In genomic region chr10:127044191-127044590, GRCh38 we compare ENCODE assay signal across 19 cellular contexts.
DNase-seq lines count a peak whose midpoint lies in the region; ATAC-seq, FAIRE-seq and TF ChIP-seq lines count a peak whose summit lies in the region.
"Had no signal": no experiment of that assay in that cellular context is flagged by ENCODE, and none has a peak within 500 bp of the region (broad histone marks: within the 10 kb centered on the region; RNA-seq: fewer than 3 reads in every experiment).

No MANE protein-coding gene starts in this region.

- TF ChIP-seq EP300 in stomach (IDR thresholded peaks at IDR 0.05) = no peak

- intact Hi-C loops in stomach (cut with DNase I; ENCODE audit: low total_unique reads) = no loop called here

- no peak for FAIRE-seq in D721Med (lab: Jason Lieb, UNC)
- FAIRE-seq: GM12878, K562 had no signal

- peak; percentile 82 for ATAC-seq in foreskin keratinocyte
- no peak for ATAC-seq in HG03108 (IDR thresholded peaks at IDR 0.05; ENCODE audit: unreplicated experiment)
- ATAC-seq in GM18870 (IDR thresholded peaks at IDR 0.05; ENCODE audit: unreplicated experiment) = no peak
- ATAC-seq: GM12878; HCT116; K562; left ventricle myocardium superior; sciatic nerve; stimulated activated naive CD8-positive, alpha-beta T cell treated with anti-CD3 and anti-CD28 coated beads, Interleukin-15, Interleukin-2, amounts not matched to agents 100 U/mL and 50 U/mL, for 24 hours had no signal

- TF ChIP-seq POLR2A in stomach (IDR thresholded peaks at IDR 0.05) = no peak

- H3K4me1 ChIP-seq in foreskin keratinocyte (peaks cover 17% of the 10 kb centered on the region), stomach (peaks cover 3 to 10% (median 6%) of the 10 kb centered on the region in 4 donors)

- H3K9me3 ChIP-seq in stomach = no peaks in the 10 kb centered on the region

- H3K27ac ChIP-seq in foreskin keratinocyte = no peak overlapping the region
- H3K27ac ChIP-seq in stomach = peak overlapping the region in 2 of 5 donors; percentile 15 to 48
- H3K27ac ChIP-seq: HL-60 had no signal

- H3K36me3 ChIP-seq in stomach = peaks cover 4 to 68% (median 65%) of the 10 kb centered on the region in 4 donors

- DNase-seq in HPDE6-E6E7 (ENCODE audit: extremely low spot score) (peak; percentile 69), RPMI8226 (peak; percentile 79), foreskin keratinocyte (peak; percentile 67 to 80), stomach (peak; percentile 59), D721Med (ENCODE audit: insufficient read length, low spot score) (no peak)
- DNase-seq: activated CD4-positive, alpha-beta T cell treated with anti-CD3 and anti-CD28 coated beads, Interleukin-2, amount 10 ng/mL, durations not matched to agents 7 days and 5 days; activated naive CD4-positive, alpha-beta T cell treated with Interleukin-2 at 50 U/mL for 16 hours; AML-193; GF-D8; left ventricle myocardium superior; stimulated activated CD4-positive, alpha-beta T cell treated with anti-CD3 and anti-CD28 coated beads, Interleukin-1b, Interleukin-23, amount 100 ng/mL, for 48 hours; stimulated activated naive CD8-positive, alpha-beta T cell treated with anti-CD3 and anti-CD28 coated beads, Interleukin-15, Interleukin-2, amounts not matched to agents 100 U/mL and 50 U/mL, for 24 hours had no signal

- 34 to 49% (median 40%) methylated on average over 8 of the region's 8 CpGs for whole genome bisulfite sequencing in stomach, 5 donors

- H3K27me3 ChIP-seq in foreskin keratinocyte = no peaks in the 10 kb centered on the region
- no peaks in the 10 kb centered on the region for H3K27me3 ChIP-seq in stomach

- no peak overlapping the region for H3K4me3 ChIP-seq in stomach
- H3K4me3 ChIP-seq: GM12878, K562 had no signal

- TF ChIP-seq CTCF in foreskin keratinocyte (conservative IDR thresholded peaks at IDR 0.05) (no peak), stomach (IDR thresholded peaks at IDR 0.05) (no peak), D721Med (IDR thresholded peaks at IDR 0.05; ENCODE audit: insufficient read depth, missing control alignments) (no peak)
